In genomic region chr3:137761099-137761562, GRCh38 we compare ENCODE assay signal across 34 cellular contexts. TPM values are rescaled to one million over a fixed set of nuclear protein-coding genes. Genes with fewer than 3 reads are reported as not detected.
A peak's percentile ranks its signal among the peaks of the same experiment; 100 is the strongest.
DNase-seq lines count a peak whose midpoint lies in the region; ATAC-seq, FAIRE-seq and TF ChIP-seq lines count a peak whose summit lies in the region.
"Had no signal": no experiment of that assay in that cellular context is flagged by ENCODE, and none has a peak within 500 bp of the region (broad histone marks: within the 10 kb centered on the region; RNA-seq: fewer than 3 reads in every experiment).

No MANE protein-coding gene starts in this region.

- no peak overlapping the region for H4K91ac ChIP-seq in H1 (replicated peaks; ENCODE audit: insufficient read length, low read length)
- no peak overlapping the region for H4K91ac ChIP-seq in mesenchymal stem cell (ENCODE audit: low read length)

- TF ChIP-seq POLR2A in H1 (IDR thresholded peaks at IDR 0.05; ENCODE audit: control extremely low read depth in 1 of 2, low read depth in 2 of 2, low read length in 2 of 2) (no peak), uterus (IDR thresholded peaks at IDR 0.05) (no peak)

- no peak overlapping the region for H3K4me2 ChIP-seq in SK-N-SH
- peak overlapping the region; percentile 64 to 82 for H3K4me2 ChIP-seq in H1 (ENCODE audit: insufficient read depth in 1 of 2, low read depth in 2 of 2, low read length in 2 of 2)
- H3K4me2 ChIP-seq in mesenchymal stem cell (ENCODE audit: low read length, poor library complexity, severe bottlenecking), result no peak overlapping the region

- no peak for FAIRE-seq in H1 (lab: Jason Lieb, UNC)
- FAIRE-seq: bronchial epithelial cell had no signal

- H2BK15ac ChIP-seq in H1 (ENCODE audit: low read length) (no peak overlapping the region; the same call in 1 of the 2 replicates), mesenchymal stem cell (ENCODE audit: low read depth, poor library complexity, severe bottlenecking) (no peak overlapping the region)

- H3K23ac ChIP-seq in H1 (ENCODE audit: insufficient read length) (no peak overlapping the region), mesenchymal stem cell (ENCODE audit: low read length in 2 of 2) (no peak overlapping the region)

- H3K36me3 Mint-ChIP-seq in type B pancreatic cell, result no peaks in the 10 kb centered on the region
- H3K36me3 Mint-ChIP-seq: mesothelial cell of epicardium had no signal

- peaks cover 38% of the 10 kb centered on the region for H3K27me3 ChIP-seq in SK-N-SH (ENCODE audit: insufficient read depth)
- H3K27me3 ChIP-seq in H1 (replicated peaks in 1 of 4; ENCODE audit: control insufficient read depth in 3 of 4, extremely low read depth in 1 of 4, insufficient read depth in 3 of 4, low read length in 3 of 4), result peaks cover 63 to 82% (median 76%) of the 10 kb centered on the region in 4 experiments
- peaks cover 61 to 73% of the 10 kb centered on the region in 2 experiments for H3K27me3 ChIP-seq in mesenchymal stem cell (ENCODE audit: control insufficient read depth in 1 of 2, insufficient read depth in 1 of 2, low read length in 2 of 2)
- peaks cover 0 to 29% of the 10 kb centered on the region in 2 donors for H3K27me3 ChIP-seq in uterus

- H3K79me2 ChIP-seq in SK-N-SH (ENCODE audit: insufficient read depth) (no peaks in the 10 kb centered on the region), H1 (ENCODE audit: control insufficient read depth in 1 of 2, insufficient read depth in 2 of 2, low read length in 2 of 2) (no peaks in the 10 kb centered on the region)

- no peak for TF ChIP-seq CTCF in SK-N-SH (IDR thresholded peaks at IDR 0.05)
- no peak for TF ChIP-seq CTCF in H1 (IDR thresholded peaks at IDR 0.05; ENCODE audit: control extremely low read depth in 1 of 3, insufficient read depth in 1 of 3, low read depth in 1 of 3, low read length in 3 of 3)
- no peak for TF ChIP-seq CTCF in type B pancreatic cell (conservative IDR thresholded peaks at IDR 0.05)
- TF ChIP-seq CTCF in GM10266 (IDR thresholded peaks at IDR 0.05; ENCODE audit: control insufficient read depth, insufficient read depth, low read depth, missing control alignments), result no peak
- no peak for TF ChIP-seq CTCF in uterus (IDR thresholded peaks at IDR 0.05)

- no peak overlapping the region for H2AFZ ChIP-seq in SK-N-SH (ENCODE audit: low read depth)
- H2AFZ ChIP-seq in H1 (ENCODE audit: low read length), result no peak overlapping the region
- peak overlapping the region; percentile 15 for H2AFZ ChIP-seq in mesenchymal stem cell (ENCODE audit: low read depth, low read length)

- H3K23me2 ChIP-seq in H1 (ENCODE audit: low read depth, low read length), result peaks cover 16% of the 10 kb centered on the region; the same call in 1 of the 2 replicates

- H3K56ac ChIP-seq in H1 (replicated peaks; ENCODE audit: insufficient read length, low read depth, low read length), result no peak overlapping the region

- H3K18ac ChIP-seq in H1 (ENCODE audit: extremely low read depth, low read length) (no peak overlapping the region), mesenchymal stem cell (ENCODE audit: low read depth in 1 of 2, low read length in 2 of 2) (no peak overlapping the region)

- 0 out of 2 replicates have a peak overlapping the region, but pooled peaks have one; percentile 48 for H2BK20ac ChIP-seq in H1 (ENCODE audit: low read length)

- H3K4ac ChIP-seq in H1 (replicated peaks; ENCODE audit: insufficient read length, low read depth, low read length) (no peak overlapping the region), mesenchymal stem cell (ENCODE audit: low read depth in 1 of 2, low read length in 2 of 2) (no peak overlapping the region)

- intact Hi-C loops in uterus (cut with DNase I; ENCODE audit: low total_unique reads), result no loop called here

- POLR2A ChIA-PET in SK-N-SH (lab: Yijun Ruan, JAX), result no interaction called here
- POLR2A ChIA-PET in H1 (lab: Charles Lee; ENCODE audit: partially characterized antibody), result no interaction called here

- 25% methylated on average over 23 of the region's 24 CpGs for WGBS in SK-N-SH (ENCODE audit: low lambda C conversion rate)
- WGBS in H1 (ENCODE audit: extremely low coverage in 1 of 2, insufficient coverage in 1 of 2, insufficient read length in 1 of 2, insufficient replicate concordance in 2 of 2, low coverage in 1 of 2, low lambda C conversion rate in 2 of 2, missing lambda C conversion rate in 1 of 2), 2 experiments, result 7% methylated on average over 20 of the region's 24 CpGs; no CpG with 5 or more reads in 1 of the 2 experiments
- WGBS in mesenchymal stem cell, result 7% methylated on average over 24 of the region's 24 CpGs

- H2AK5ac ChIP-seq in H1 (ENCODE audit: low read depth, low read length), result no peak overlapping the region
- no peak overlapping the region for H2AK5ac ChIP-seq in mesenchymal stem cell (ENCODE audit: low read length, severe bottlenecking)

- TF ChIP-seq RAD21 in SK-N-SH (IDR thresholded peaks at IDR 0.05; ENCODE audit: low read length) (no peak), H1 (IDR thresholded peaks at IDR 0.05 in 1 of 2, conservative IDR thresholded peaks at IDR 0.05 in 1 of 2; ENCODE audit: low read depth in 2 of 2, low read length in 2 of 2) (no peak)

- H3K36me3 ChIP-seq in SK-N-SH (replicated peaks in 1 of 2; ENCODE audit: control insufficient read depth in 1 of 2, insufficient read depth in 2 of 2, low read length in 1 of 2) (no peaks in the 10 kb centered on the region), H1 (ENCODE audit: control insufficient read depth in 2 of 4, insufficient read depth in 4 of 4, low read length in 3 of 4) (no peaks in the 10 kb centered on the region; a peak in 1 of 8 replicates), mesenchymal stem cell (ENCODE audit: control insufficient read depth in 1 of 2, insufficient read depth in 2 of 2, low read depth in 1 of 2, low read length in 2 of 2) (peaks cover 0 to 3% of the 10 kb centered on the region in 2 experiments), uterus (no peaks in the 10 kb centered on the region)
- H3K36me3 ChIP-seq: MG63, prostate gland, sigmoid colon, tibial artery had no signal

- no peak overlapping the region for H2BK120ac ChIP-seq in H1 (replicated peaks; ENCODE audit: low read depth, low read length)
- H2BK120ac ChIP-seq in mesenchymal stem cell (ENCODE audit: low read depth, low read length), result no peak overlapping the region

- no peak overlapping the region for H4K5ac ChIP-seq in H1 (ENCODE audit: insufficient read length, low read depth, low read length)

- no peaks in the 10 kb centered on the region for H3K9me2 ChIP-seq in SK-N-SH

- H3K4me1 ChIP-seq in SK-N-SH (ENCODE audit: control insufficient read depth in 1 of 2, insufficient read depth in 2 of 2, low read depth in 1 of 2, low read length in 1 of 2), result peaks cover 0 to 5% of the 10 kb centered on the region in 2 experiments; a peak in 1 of 4 replicates
- H3K4me1 ChIP-seq in H1 (replicated peaks in 1 of 4; ENCODE audit: control insufficient read depth in 3 of 4, insufficient read depth in 4 of 4, low read length in 3 of 4), result peaks cover 0 to 48% (median 40%) of the 10 kb centered on the region in 4 experiments; a peak in 6 of 7 replicates
- H3K4me1 ChIP-seq in mesenchymal stem cell (ENCODE audit: control insufficient read depth, insufficient read depth, low read depth, low read length), result peaks cover 9% of the 10 kb centered on the region
- H3K4me1 ChIP-seq in uterus, result no peaks in the 10 kb centered on the region

- H2BK12ac ChIP-seq in H1 (ENCODE audit: low read depth, low read length) (peak overlapping the region; percentile 29; the same call in 1 of the 2 replicates), mesenchymal stem cell (ENCODE audit: low read length in 2 of 2) (no peak overlapping the region)

- H3K4me3 ChIP-seq in SK-N-SH (ENCODE audit: low read depth in 2 of 2, low read length in 1 of 2) (no peak overlapping the region), H1 (ENCODE audit: extremely low read depth in 1 of 4, insufficient read depth in 2 of 4, low read depth in 3 of 4, low read length in 4 of 4) (peak overlapping the region in 2 of 4 experiments; percentile 14 to 44; a peak in 4 of 8 replicates), mesenchymal stem cell (ENCODE audit: insufficient read depth in 1 of 2, low read depth in 1 of 2, low read length in 2 of 2) (no peak overlapping the region), uterus (no peak overlapping the region)
- H3K4me3 ChIP-seq: MG63, prostate gland, sigmoid colon, tibial artery had no signal

- H3K9ac ChIP-seq in SK-N-SH, result no peak overlapping the region
- H3K9ac ChIP-seq in H1 (replicated peaks in 1 of 4; ENCODE audit: extremely low read depth in 1 of 4, low read depth in 3 of 4, low read length in 3 of 4), result no peak overlapping the region
- no peak overlapping the region for H3K9ac ChIP-seq in mesenchymal stem cell (ENCODE audit: low read length)

- CTCF ChIA-PET in SK-N-SH (lab: Yijun Ruan, JAX) (interaction anchor here (1.0 to 2.0 kb wide), 2 partner anchors 186 to 210 kb away, joined by 3 to 7 read pairs; no protein-coding TSS in a partner anchor), H1 (lab: Charles Lee; ENCODE audit: partially characterized antibody) (interaction anchor here (0.7 to 4.0 kb wide), 8 partner anchors 9 to 133 kb away, joined by 3 to 14 read pairs (median 4); no protein-coding TSS in a partner anchor)

- DNase-seq in SK-N-SH (peak; percentile 21), H1 (ENCODE audit: low read depth in 1 of 2, low spot score in 2 of 2) (no peak), mesenchymal stem cell (no peak), type B pancreatic cell (ENCODE audit: extremely low spot score, unreplicated experiment) (no peak), GM10266 (ENCODE audit: extremely low spot score) (no peak), uterus (no peak)
- DNase-seq: activated effector memory CD4-positive, alpha-beta T cell treated with Interleukin-2 at 50 U/mL for 16 hours; anterior cingulate cortex; C1 segment of cervical spinal cord; COR-L47; KG1; MG63; NCI-H1417; NCI-H2081; NCI-H226; NCI-H69; nucleus accumbens; Right ventricle myocardium superior; sigmoid colon; stimulated activated CD4-positive, alpha-beta T cell treated with anti-CD3 and anti-CD28 coated beads, Interleukin-12 subunit alpha, Interleukin-12 subunit beta, amount 100 ng/mL, for 4 hours; stimulated activated CD4-positive, alpha-beta T cell treated with anti-CD3 and anti-CD28 coated beads, Interleukin-2, amount 100 ng/mL, for 48 hours; T-helper 2 cell had no signal

- ATAC-seq in SK-N-SH treated with all-trans-retinoic acid at 6 μM for 48 hours, result no peak
- no peak for ATAC-seq in HG03521 (IDR thresholded peaks at IDR 0.05; ENCODE audit: unreplicated experiment)
- ATAC-seq: activated naive CD4-positive, alpha-beta T cell treated with anti-CD3 and anti-CD28 coated beads, Interleukin-2, amount 50 U/mL, for 72 hours; Panc1 had no signal

- H3K27ac Mint-ChIP-seq in type B pancreatic cell, result no peak overlapping the region
- H3K27ac Mint-ChIP-seq: activated naive CD4-positive, alpha-beta T cell treated with anti-CD3 and anti-CD28 coated beads, Interleukin-2, amount 50 U/mL, for 72 hours; mesothelial cell of epicardium had no signal

- TF ChIP-seq EP300 in SK-N-SH (IDR thresholded peaks at IDR 0.05; ENCODE audit: borderline replicate concordance in 1 of 2, low read depth in 1 of 2, low read length in 1 of 2) (no peak), H1 (IDR thresholded peaks at IDR 0.05; ENCODE audit: borderline replicate concordance in 1 of 2, low read depth in 2 of 2, low read length in 2 of 2) (no peak)

- peaks cover 7% of the 10 kb centered on the region for H3K4me1 Mint-ChIP-seq in type B pancreatic cell (ENCODE audit: unreplicated experiment)

- H3K14ac ChIP-seq in H1 (ENCODE audit: insufficient read length) (no peak overlapping the region), mesenchymal stem cell (ENCODE audit: low read length in 2 of 2) (no peak overlapping the region)

- H3K27ac ChIP-seq in SK-N-SH (ENCODE audit: low read depth in 2 of 2, low read length in 1 of 2), result no peak overlapping the region
- no peak overlapping the region for H3K27ac ChIP-seq in H1 (ENCODE audit: low read depth, low read length)
- no peak overlapping the region for H3K27ac ChIP-seq in mesenchymal stem cell (ENCODE audit: low read length, poor library complexity, severe bottlenecking)
- no peak overlapping the region for H3K27ac ChIP-seq in uterus
- H3K27ac ChIP-seq: 22Rv1, prostate gland, sigmoid colon, tibial artery had no signal

- peak overlapping the region; percentile 44 for H3K4me3 Mint-ChIP-seq in type B pancreatic cell
- H3K4me3 Mint-ChIP-seq: mesothelial cell of epicardium had no signal

- H3K9me3 Mint-ChIP-seq in type B pancreatic cell, result no peaks in the 10 kb centered on the region
- H3K9me3 Mint-ChIP-seq: activated naive CD4-positive, alpha-beta T cell treated with anti-CD3 and anti-CD28 coated beads, Interleukin-2, amount 50 U/mL, for 72 hours; mesothelial cell of epicardium had no signal

- no peak overlapping the region for H4K8ac ChIP-seq in H1 (ENCODE audit: extremely low read depth, insufficient read depth, low read length)
- H4K8ac ChIP-seq in mesenchymal stem cell (ENCODE audit: low read length), result no peak overlapping the region

- H4K20me1 ChIP-seq in SK-N-SH (ENCODE audit: insufficient read depth), result no peaks in the 10 kb centered on the region
- peaks cover 12 to 17% of the 10 kb centered on the region in 2 experiments for H4K20me1 ChIP-seq in H1 (replicated peaks in 1 of 2; ENCODE audit: control insufficient read depth in 1 of 2, insufficient read depth in 2 of 2, low read length in 2 of 2)

- H3K9me3 ChIP-seq in SK-N-SH (no peaks in the 10 kb centered on the region), H1 (ENCODE audit: insufficient read depth in 2 of 2, low read depth in 1 of 2, low read length in 1 of 2) (no peaks in the 10 kb centered on the region), mesenchymal stem cell (ENCODE audit: control insufficient read depth, low read length) (peaks cover 6% of the 10 kb centered on the region), uterus (no peaks in the 10 kb centered on the region)
- H3K9me3 ChIP-seq: prostate gland, tibial artery had no signal

- peaks cover 96% of the 10 kb centered on the region for H3K27me3 Mint-ChIP-seq in type B pancreatic cell

- no peaks in the 10 kb centered on the region for H3F3A ChIP-seq in SK-N-SH (replicated peaks; ENCODE audit: insufficient read depth)

- H2BK5ac ChIP-seq in H1 (ENCODE audit: low read depth, low read length) (no peak overlapping the region), mesenchymal stem cell (ENCODE audit: low read depth, low read length, poor library complexity, severe bottlenecking) (no peak overlapping the region)

- H3K79me1 ChIP-seq in H1 (ENCODE audit: low read depth, low read length), result no peaks in the 10 kb centered on the region
- no peaks in the 10 kb centered on the region for H3K79me1 ChIP-seq in mesenchymal stem cell (replicated peaks; ENCODE audit: low read length, poor library complexity, severe bottlenecking)

RNA-seq across cellular contexts. Expression of gene SOX14, which starts 3.0 kb away (rescaled TPM):
- polyA plus RNA-seq in SK-N-SH (2012; rRNA removed), result not detected in 2 replicates
- polyA plus RNA-seq in SK-N-SH (2012; cell fraction: cytosol; rRNA removed), result not detected in 2 replicates
- not detected in 2 replicates for polyA plus RNA-seq in SK-N-SH (2012; cell fraction: nucleus; rRNA removed)
- total RNA-seq in H1 (2021; fragmentation: NEBNext Ultra II Directional; extraction: Animal tissue kit (Norgen Biotek cat#: 25700)), result 0.21 and 0.50 TPM in 2 replicates
- 0.03 TPM in 1 of 2 replicates, not detected in the other for polyA plus RNA-seq in H1 (2011; rRNA removed)
- polyA plus RNA-seq in H1 (2011; cell fraction: cytosol; rRNA removed), result not detected
- polyA plus RNA-seq in H1 (2011; cell fraction: nucleus; rRNA removed), result 0.09 TPM
- 0.08 TPM in 1 of 4 replicates, not detected in the others for polyA plus RNA-seq in H1 (2012, experiment 1 of 2)
- polyA plus RNA-seq in H1 (2012, experiment 2 of 2), result not detected
- 0.97 TPM for polyA plus RNA-seq in H1 (2013, experiment 1 of 2)
- 0.79 TPM for polyA plus RNA-seq in H1 (2013, experiment 2 of 2)
- not detected in 2 replicates for polyA minus RNA-seq in H1 (2011; rRNA and poly(A)+ RNA removed)
- not detected for polyA minus RNA-seq in H1 (2011; cell fraction: cytosol; rRNA and poly(A)+ RNA removed)
- polyA minus RNA-seq in H1 (2011; cell fraction: nucleus; rRNA and poly(A)+ RNA removed), result 0.60 TPM
- polyA plus RNA-seq in mesenchymal stem cell (2013, experiment 1 of 2), result not detected
- not detected for polyA plus RNA-seq in mesenchymal stem cell (2013, experiment 2 of 2)
- total RNA-seq in type B pancreatic cell (ENCODE audit: low replicate concordance), result 0.29 and 0.62 TPM in 2 replicates
- total RNA-seq in uterus, result under 1 TPM in 1 of 4 donors, not detected in 3; 0.14 TPM
- total RNA-seq: activated naive CD4-positive, alpha-beta T cell treated with anti-CD3 and anti-CD28 coated beads, Interleukin-2, amount 50 U/mL, for 72 hours; bronchial epithelial cell; G401; HT1080; liver; Right ventricle myocardium superior; sigmoid colon had no signal
- polyA plus RNA-seq: liver, sigmoid colon had no signal

Comparison
In these comparisons a context has a peak if more than half of its experiments do, and no peak if none do; other contexts are left out.
1. H3K4me2 ChIP-seq: peak in H1 (2 of 2); none in SK-N-SH (single experiment) and mesenchymal stem cell (single experiment).